Comparison of ENCODE assay signal across 14 cellular contexts in genomic region chr14:79281244-79282199, GRCh38.
DNase-seq lines count a peak whose midpoint lies in the region; ATAC-seq, FAIRE-seq and TF ChIP-seq lines count a peak whose summit lies in the region.
"Had no signal": no experiment of that assay in that cellular context is flagged by ENCODE, and none has a peak within 500 bp of the region (broad histone marks: within the 10 kb centered on the region; RNA-seq: fewer than 3 reads in every experiment).

No MANE protein-coding gene starts in this region.

- H3K27ac ChIP-seq in A549 (no peak overlapping the region), HEK293 (ENCODE audit: extremely low read depth, low read depth, low read length) (peak overlapping the region; percentile 54), neural cell (ENCODE audit: low read length) (peak overlapping the region; percentile 76)
- H3K27ac ChIP-seq in effector memory CD4-positive, alpha-beta T cell (ENCODE audit: insufficient read depth, low read length, poor library complexity, severe bottlenecking): no peak overlapping the region

- H3F3A ChIP-seq in neural cell (ENCODE audit: insufficient read depth, low read length, poor library complexity, severe bottlenecking): no peaks in the 10 kb centered on the region

- TF ChIP-seq POLR2A in A549 (IDR thresholded peaks at IDR 0.05; ENCODE audit: low read length): no peak

- no peaks in the 10 kb centered on the region for H3K27me3 ChIP-seq in neural cell (ENCODE audit: insufficient read depth, low read depth, low read length)
- no peaks in the 10 kb centered on the region for H3K27me3 ChIP-seq in effector memory CD4-positive, alpha-beta T cell (replicated peaks; ENCODE audit: control insufficient read depth, insufficient read depth, low read length, poor library complexity, severe bottlenecking)

- H3K4me3 Mint-ChIP-seq in chondrocyte (ENCODE audit: unreplicated experiment): peak overlapping the region; percentile 40
- H3K4me3 Mint-ChIP-seq in activated naive CD8-positive, alpha-beta T cell treated with anti-CD3 and anti-CD28 coated beads, Interleukin-2, amount 50 U/mL, for 24 hours: no peak overlapping the region
- H3K4me3 Mint-ChIP-seq: activated CD4-positive, alpha-beta T cell treated with anti-CD3 and anti-CD28 coated beads for 36 hours; activated T-cell treated with anti-CD3 and anti-CD28 coated beads, Interleukin-2, amount 50 U/mL, for 72 hours; B cell had no signal

- H2AFZ ChIP-seq in neural cell (ENCODE audit: low read depth, low read length): no peak overlapping the region

- DNase-seq in A549 (ENCODE audit: low read depth in 1 of 2, low spot score in 1 of 2) (no peak), chondrocyte (ENCODE audit: low spot score) (no peak)
- DNase-seq in effector memory CD4-positive, alpha-beta T cell: no peak
- DNase-seq in activated naive CD8-positive, alpha-beta T cell treated with anti-CD3 and anti-CD28 coated beads, Interleukin-2, amount 50 U/mL, for 24 hours: no peak
- no peak for DNase-seq in stimulated activated CD8-positive, alpha-beta memory T cell treated with anti-CD3 and anti-CD28 coated beads, Interleukin-4, amount 100 ng/mL, for 48 hours
- DNase-seq: activated CD4-positive, alpha-beta T cell treated with anti-CD3 and anti-CD28 coated beads for 36 hours; activated T-cell treated with anti-CD3 and anti-CD28 coated beads, Interleukin-2, amount 50 U/mL, for 72 hours; kidney; posterior cingulate gyrus; SW 1271 had no signal

- CTCF ChIA-PET in A549 (lab: Yijun Ruan, JAX): interaction anchor here (0.6 to 1.3 kb wide), 3 partner anchors 9 to 271 kb away, joined by 3 to 4 read pairs (median 3); no protein-coding TSS in a partner anchor
- CTCF ChIA-PET in HEK293 (lab: Yijun Ruan, JAX): no interaction called here

- TF ChIP-seq EP300 in A549 (IDR thresholded peaks at IDR 0.05) (no peak), neural cell (conservative IDR thresholded peaks at IDR 0.05; ENCODE audit: poor library complexity, severe bottlenecking) (no peak)

- no peak overlapping the region for H3K27ac Mint-ChIP-seq in chondrocyte (ENCODE audit: unreplicated experiment)
- H3K27ac Mint-ChIP-seq in activated naive CD8-positive, alpha-beta T cell treated with anti-CD3 and anti-CD28 coated beads, Interleukin-2, amount 50 U/mL, for 24 hours: no peak overlapping the region
- H3K27ac Mint-ChIP-seq: activated CD4-positive, alpha-beta T cell treated with anti-CD3 and anti-CD28 coated beads for 36 hours; activated T-cell treated with anti-CD3 and anti-CD28 coated beads, Interleukin-2, amount 50 U/mL, for 72 hours; B cell had no signal

- H4K20me1 ChIP-seq in neural cell (ENCODE audit: insufficient read depth): peaks cover 3% of the 10 kb centered on the region

- H3K27me3 Mint-ChIP-seq in chondrocyte (ENCODE audit: low read depth): peaks cover 18% of the 10 kb centered on the region
- peaks cover 43% of the 10 kb centered on the region for H3K27me3 Mint-ChIP-seq in activated naive CD8-positive, alpha-beta T cell treated with anti-CD3 and anti-CD28 coated beads, Interleukin-2, amount 50 U/mL, for 24 hours

- FAIRE-seq in A549 (lab: Jason Lieb, UNC): no peak
- FAIRE-seq: kidney had no signal

- TF ChIP-seq CTCF in A549 (IDR thresholded peaks at IDR 0.05) (no peak), HEK293 (tag by site-specific recombination; IDR thresholded peaks at IDR 0.05) (no peak), chondrocyte (IDR thresholded peaks at IDR 0.05) (no peak), neural cell (IDR thresholded peaks at IDR 0.05; ENCODE audit: poor library complexity, severe bottlenecking) (no peak)

- H3K4me1 ChIP-seq in A549: peaks cover 6% of the 10 kb centered on the region; the same call in 2 of the 3 replicates
- H3K4me1 ChIP-seq in HEK293 (ENCODE audit: control insufficient read depth, insufficient read depth, low read length): peaks cover 25% of the 10 kb centered on the region
- H3K4me1 ChIP-seq in effector memory CD4-positive, alpha-beta T cell (ENCODE audit: control insufficient read depth, insufficient read depth, low read length, poor library complexity, severe bottlenecking): no peaks in the 10 kb centered on the region

- no peaks in the 10 kb centered on the region for H3K9me3 Mint-ChIP-seq in chondrocyte (ENCODE audit: low read depth)
- H3K9me3 Mint-ChIP-seq in activated naive CD8-positive, alpha-beta T cell treated with anti-CD3 and anti-CD28 coated beads, Interleukin-2, amount 50 U/mL, for 24 hours: no peaks in the 10 kb centered on the region
- H3K9me3 Mint-ChIP-seq: activated T-cell treated with anti-CD3 and anti-CD28 coated beads, Interleukin-2, amount 50 U/mL, for 72 hours had no signal

- TF ChIP-seq RAD21 in A549 (conservative IDR thresholded peaks at IDR 0.05 in 1 of 2, IDR thresholded peaks at IDR 0.05 in 1 of 2): no peak
- no peak for TF ChIP-seq RAD21 in neural cell (conservative IDR thresholded peaks at IDR 0.05)

- H3K9ac ChIP-seq in neural cell (ENCODE audit: low read length): peak overlapping the region; percentile 71

- H3K9me3 ChIP-seq in A549 (no peaks in the 10 kb centered on the region), HEK293 (ENCODE audit: control insufficient read depth, insufficient read depth, low read depth, low read length) (no peaks in the 10 kb centered on the region), neural cell (ENCODE audit: low read length) (no peaks in the 10 kb centered on the region)
- no peaks in the 10 kb centered on the region for H3K9me3 ChIP-seq in effector memory CD4-positive, alpha-beta T cell (ENCODE audit: control insufficient read depth, low read length)

- 20% methylated on average over 6 of the region's 6 CpGs for WGBS in A549 (ENCODE audit: missing lambda C conversion rate)

- H3K4me1 Mint-ChIP-seq in chondrocyte (ENCODE audit: low read depth): peaks cover 41% of the 10 kb centered on the region
- no peaks in the 10 kb centered on the region for H3K4me1 Mint-ChIP-seq in activated naive CD8-positive, alpha-beta T cell treated with anti-CD3 and anti-CD28 coated beads, Interleukin-2, amount 50 U/mL, for 24 hours
- H3K4me1 Mint-ChIP-seq: activated CD4-positive, alpha-beta T cell treated with anti-CD3 and anti-CD28 coated beads for 36 hours; B cell had no signal

- peak overlapping the region; percentile 99; the same call in 1 of the 3 replicates for H3K4me2 ChIP-seq in A549
- peak overlapping the region; percentile 96 for H3K4me2 ChIP-seq in neural cell (ENCODE audit: low read length)

- no peaks in the 10 kb centered on the region for H3K9me2 ChIP-seq in neural cell (ENCODE audit: insufficient read depth, low read length)

- no peak overlapping the region for H3K4me3 ChIP-seq in A549
- H3K4me3 ChIP-seq in HEK293 (ENCODE audit: low read depth, low read length): peak overlapping the region; percentile 14
- peak overlapping the region; percentile 73 for H3K4me3 ChIP-seq in neural cell (ENCODE audit: low read length)
- no peak overlapping the region for H3K4me3 ChIP-seq in effector memory CD4-positive, alpha-beta T cell (ENCODE audit: insufficient read depth, low read depth, low read length, poor library complexity, severe bottlenecking)

- no peaks in the 10 kb centered on the region for H3K36me3 Mint-ChIP-seq in chondrocyte (ENCODE audit: low read depth)
- H3K36me3 Mint-ChIP-seq in activated naive CD8-positive, alpha-beta T cell treated with anti-CD3 and anti-CD28 coated beads, Interleukin-2, amount 50 U/mL, for 24 hours (ENCODE audit: low read depth): no peaks in the 10 kb centered on the region

- no peak for ATAC-seq in A549
- ATAC-seq in GM19455 (IDR thresholded peaks at IDR 0.05; ENCODE audit: unreplicated experiment): no peak
- ATAC-seq in activated naive CD8-positive, alpha-beta T cell treated with anti-CD3 and anti-CD28 coated beads, Interleukin-2, amount 50 U/mL, for 24 hours: no peak
- ATAC-seq: activated CD4-positive, alpha-beta T cell treated with anti-CD3 and anti-CD28 coated beads for 36 hours; activated T-cell treated with anti-CD3 and anti-CD28 coated beads, Interleukin-2, amount 50 U/mL, for 72 hours had no signal

- H3K79me2 ChIP-seq in neural cell (replicated peaks; ENCODE audit: insufficient read depth, low read length): peaks cover 81% of the 10 kb centered on the region

- POLR2A ChIA-PET in A549 (lab: Yijun Ruan, JAX): no interaction called here
- POLR2A ChIA-PET in HEK293 (lab: Yijun Ruan, JAX): interaction anchor here (1.2 kb wide), 1 partner anchor 12 kb away, joined by 4 read pairs; no protein-coding TSS in a partner anchor

- H3K36me3 ChIP-seq in HEK293 (ENCODE audit: control insufficient read depth in 2 of 2, insufficient read depth in 1 of 2, low read length in 2 of 2): no peaks in the 10 kb centered on the region
- H3K36me3 ChIP-seq in neural cell (ENCODE audit: insufficient read depth, low read length): no peaks in the 10 kb centered on the region
- H3K36me3 ChIP-seq in effector memory CD4-positive, alpha-beta T cell (ENCODE audit: control insufficient read depth, insufficient read depth, low read length): no peaks in the 10 kb centered on the region

TF ChIP-seq in A549, 52 proteins besides CTCF, POLR2A, EP300 and RAD21 (continues in another document):
- TF ChIP-seq ESRRA (IDR thresholded peaks at IDR 0.05; ENCODE audit: borderline replicate concordance, low read length): no peak

TF ChIP-seq in HEK293, 187 proteins besides CTCF, POLR2A, EP300 and RAD21 (continues in another document):
- TF ChIP-seq ZBTB21 (tag by site-specific recombination; IDR thresholded peaks at IDR 0.05): no peak

TF ChIP-seq in neural cell, 6 proteins besides CTCF, POLR2A, EP300 and RAD21:
- TF ChIP-seq SMC3 (conservative IDR thresholded peaks at IDR 0.05; ENCODE audit: poor library complexity): no peak

Comparison
In these comparisons a context has a peak if more than half of its experiments do, and no peak if none do; other contexts are left out.
1. H3K27ac ChIP-seq: peak in HEK293 (single experiment) and neural cell (single experiment); none in A549 (0 of 2) and effector memory CD4-positive, alpha-beta T cell (single experiment).
2. H3K4me3 ChIP-seq: peak in HEK293 (single experiment) and neural cell (single experiment); none in A549 (single experiment) and effector memory CD4-positive, alpha-beta T cell (single experiment).